16 cellular contexts compared by ENCODE assay signal in the genomic region with DNA sequence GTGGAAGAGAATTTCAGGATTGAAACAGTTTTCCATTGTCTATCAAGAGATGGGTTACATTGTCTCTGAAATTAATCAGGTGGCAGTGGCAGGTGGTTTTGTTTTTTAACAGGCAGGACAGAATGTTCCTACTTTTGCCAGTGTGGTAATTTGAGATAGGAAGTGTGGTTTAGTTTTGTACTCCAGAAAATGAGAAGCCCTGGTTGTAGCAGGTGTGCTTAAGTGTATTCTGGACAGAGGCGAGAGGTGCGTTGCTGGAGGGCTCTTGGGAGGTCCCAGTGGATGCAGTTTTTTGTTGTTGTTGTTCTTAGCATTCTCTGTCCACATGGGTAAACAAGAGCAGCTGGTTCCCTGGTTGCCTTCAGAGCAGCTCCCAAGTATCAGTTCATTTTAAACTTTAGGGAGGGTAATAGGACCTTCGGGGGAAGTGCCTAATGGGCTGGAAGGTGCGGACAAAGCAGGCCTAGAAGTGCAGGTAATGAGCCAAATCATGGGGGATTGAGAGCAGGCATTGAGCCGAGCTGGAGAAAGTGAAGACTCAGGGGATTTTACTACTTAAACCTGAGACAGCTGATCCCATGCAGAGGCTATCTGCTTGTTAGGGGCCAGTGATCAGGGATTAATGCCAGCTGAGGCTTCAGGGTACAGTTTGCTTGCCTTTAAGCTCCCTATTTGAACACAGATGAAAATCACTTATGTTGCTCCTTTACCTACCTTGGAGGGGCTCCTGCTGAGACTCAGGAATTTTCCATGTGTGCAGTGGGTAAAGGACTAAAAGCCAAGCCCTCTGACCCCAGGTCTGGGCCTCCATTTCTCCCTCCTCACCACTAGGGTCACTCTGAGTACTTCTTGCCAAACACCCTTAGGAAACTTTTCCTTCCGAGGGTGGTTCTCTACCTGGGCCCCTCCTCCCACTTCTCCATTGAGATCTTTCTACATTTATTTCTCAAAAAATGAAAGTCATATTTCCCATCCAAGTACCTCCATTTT. TPM values are rescaled to one million over a fixed set of nuclear protein-coding genes. Genes with fewer than 3 reads are reported as not detected.
DNase-seq lines count a peak whose midpoint lies in the region; ATAC-seq and TF ChIP-seq lines count a peak whose summit lies in the region.
"Had no signal": no experiment of that assay in that cellular context is flagged by ENCODE, and none has a peak within 500 bp of the region (broad histone marks: within the 10 kb centered on the region; RNA-seq: fewer than 3 reads in every experiment).

No MANE protein-coding gene starts in this region.

- H3K27me3 Mint-ChIP-seq in glutamatergic neuron (ENCODE audit: unreplicated experiment) = no peaks in the 10 kb centered on the region
- H3K27me3 Mint-ChIP-seq: activated CD8-positive, alpha-beta T cell treated with anti-CD3 and anti-CD28 coated beads for 36 hours; activated naive CD8-positive, alpha-beta T cell treated with anti-CD3 and anti-CD28 coated beads, Interleukin-2, amount 10 ng/mL, durations not matched to agents 7 days and 5 days; stimulated activated naive CD8-positive, alpha-beta T cell treated with anti-CD3 and anti-CD28 coated beads, Interleukin-15, Interleukin-2, amounts not matched to agents 100 ng/mL and 50 ng/mL, for 24 hours had no signal

- no peak overlapping the region for H2AFZ ChIP-seq in SK-N-SH (ENCODE audit: low read depth)

- H3K79me2 ChIP-seq in SK-N-SH (ENCODE audit: insufficient read depth) = no peaks in the 10 kb centered on the region

- peaks cover 0 to 7% of the 10 kb centered on the region in 2 experiments for H3K36me3 ChIP-seq in SK-N-SH (replicated peaks in 1 of 2; ENCODE audit: control insufficient read depth in 1 of 2, insufficient read depth in 2 of 2, low read length in 1 of 2)

- POLR2A ChIA-PET in SK-N-SH (lab: Yijun Ruan, JAX) = no interaction called here

- H3K27ac ChIP-seq in SK-N-SH (ENCODE audit: low read depth in 2 of 2, low read length in 1 of 2) = no peak overlapping the region
- H3K27ac ChIP-seq in temporal lobe (ENCODE audit: low read depth, low read length) = peak overlapping the region; percentile 19
- H3K27ac ChIP-seq: SJSA1 had no signal

- DNase-seq in SK-N-SH (peak; percentile 8), NCI-H2171 treated with DMSO at 0.1 percent for 48 hours (lab: John Stamatoyannopoulos, UW) (peak; percentile 96), glutamatergic neuron (no peak), LoVo (ENCODE audit: low spot score) (no peak), amniotic stem cell (lab: John Stamatoyannopoulos, UW) (no peak)
- no peak for DNase-seq in central memory CD4-positive, alpha-beta T cell
- DNase-seq: activated CD8-positive, alpha-beta T cell treated with anti-CD3 and anti-CD28 coated beads for 36 hours; activated naive CD8-positive, alpha-beta T cell treated with anti-CD3 and anti-CD28 coated beads, Interleukin-2, amount 10 ng/mL, durations not matched to agents 7 days and 5 days; hypothalamus; NCI-H1930 had no signal

- H3K4me3 Mint-ChIP-seq in glutamatergic neuron (ENCODE audit: unreplicated experiment) = no peak overlapping the region
- H3K4me3 Mint-ChIP-seq: activated CD8-positive, alpha-beta T cell treated with anti-CD3 and anti-CD28 coated beads for 36 hours; activated naive CD8-positive, alpha-beta T cell treated with anti-CD3 and anti-CD28 coated beads, Interleukin-2, amount 10 ng/mL, durations not matched to agents 7 days and 5 days; stimulated activated naive CD8-positive, alpha-beta T cell treated with anti-CD3 and anti-CD28 coated beads, Interleukin-15, Interleukin-2, amounts not matched to agents 100 ng/mL and 50 ng/mL, for 24 hours had no signal

- H3K9me3 Mint-ChIP-seq in glutamatergic neuron (ENCODE audit: unreplicated experiment) = no peaks in the 10 kb centered on the region
- H3K9me3 Mint-ChIP-seq: activated CD8-positive, alpha-beta T cell treated with anti-CD3 and anti-CD28 coated beads for 36 hours; activated naive CD8-positive, alpha-beta T cell treated with anti-CD3 and anti-CD28 coated beads, Interleukin-2, amount 10 ng/mL, durations not matched to agents 7 days and 5 days; stimulated activated naive CD8-positive, alpha-beta T cell treated with anti-CD3 and anti-CD28 coated beads, Interleukin-15, Interleukin-2, amounts not matched to agents 100 ng/mL and 50 ng/mL, for 24 hours had no signal

- H3K9me3 ChIP-seq in SK-N-SH = no peaks in the 10 kb centered on the region
- H3K9me3 ChIP-seq: SJSA1 had no signal

- CTCF ChIA-PET in SK-N-SH (lab: Yijun Ruan, JAX) = interaction anchor here (0.7 to 1.1 kb wide), 3 partner anchors 9 to 12 kb away, joined by 3 to 5 read pairs (median 3); no protein-coding TSS in a partner anchor

- no peaks in the 10 kb centered on the region for H3K4me1 ChIP-seq in SK-N-SH (ENCODE audit: control insufficient read depth in 1 of 2, insufficient read depth in 2 of 2, low read depth in 1 of 2, low read length in 1 of 2)
- H3K4me1 ChIP-seq: SJSA1 had no signal

- H3K9ac ChIP-seq in SK-N-SH = no peak overlapping the region

- no peak for TF ChIP-seq RAD21 in SK-N-SH (IDR thresholded peaks at IDR 0.05; ENCODE audit: low read length)

- no peaks in the 10 kb centered on the region for H3K27me3 ChIP-seq in SK-N-SH (ENCODE audit: insufficient read depth)
- H3K27me3 ChIP-seq: SJSA1 had no signal

- 85% methylated on average over 6 of the region's 6 CpGs for WGBS in SK-N-SH (ENCODE audit: low lambda C conversion rate)

- TF ChIP-seq EP300 in SK-N-SH (IDR thresholded peaks at IDR 0.05; ENCODE audit: borderline replicate concordance in 1 of 2, low read depth in 1 of 2, low read length in 1 of 2) = no peak

- H4K20me1 ChIP-seq in SK-N-SH (ENCODE audit: insufficient read depth) = no peaks in the 10 kb centered on the region

- peak overlapping the region; percentile 26 for H3K27ac Mint-ChIP-seq in glutamatergic neuron (ENCODE audit: unreplicated experiment)
- H3K27ac Mint-ChIP-seq: activated CD8-positive, alpha-beta T cell treated with anti-CD3 and anti-CD28 coated beads for 36 hours; activated naive CD8-positive, alpha-beta T cell treated with anti-CD3 and anti-CD28 coated beads, Interleukin-2, amount 10 ng/mL, durations not matched to agents 7 days and 5 days; stimulated activated naive CD8-positive, alpha-beta T cell treated with anti-CD3 and anti-CD28 coated beads, Interleukin-15, Interleukin-2, amounts not matched to agents 100 ng/mL and 50 ng/mL, for 24 hours had no signal

- TF ChIP-seq CTCF in SK-N-SH (IDR thresholded peaks at IDR 0.05) = no peak
- peak; percentile 29 for TF ChIP-seq CTCF in glutamatergic neuron (IDR thresholded peaks at IDR 0.05; ENCODE audit: partially characterized antibody, unreplicated experiment)

- no peak overlapping the region for H3K4me3 ChIP-seq in SK-N-SH (ENCODE audit: low read depth in 2 of 2, low read length in 1 of 2)
- H3K4me3 ChIP-seq: SJSA1 had no signal

- peaks cover 8% of the 10 kb centered on the region for H3K4me1 Mint-ChIP-seq in glutamatergic neuron (ENCODE audit: low read depth, unreplicated experiment)

- peaks cover 5% of the 10 kb centered on the region for H3F3A ChIP-seq in SK-N-SH (replicated peaks; ENCODE audit: insufficient read depth)

- no peak overlapping the region for H3K4me2 ChIP-seq in SK-N-SH

- no peak for ATAC-seq in SK-N-SH treated with all-trans-retinoic acid at 6 μM for 48 hours
- ATAC-seq: activated CD8-positive, alpha-beta T cell treated with anti-CD3 and anti-CD28 coated beads for 36 hours had no signal

- H3K9me2 ChIP-seq in SK-N-SH = no peaks in the 10 kb centered on the region

- no peaks in the 10 kb centered on the region for H3K36me3 Mint-ChIP-seq in glutamatergic neuron (ENCODE audit: unreplicated experiment)

TF ChIP-seq in SK-N-SH, 30 proteins besides CTCF, POLR2A, EP300 and RAD21 (continues in another document):
- TF ChIP-seq NRF1 (IDR thresholded peaks at IDR 0.05; ENCODE audit: low read depth, low read length) (no peak), FOXM1 (IDR thresholded peaks at IDR 0.05; ENCODE audit: low read depth) (no peak), NFIC (IDR thresholded peaks at IDR 0.05; ENCODE audit: borderline replicate concordance) (no peak), ELF1 (IDR thresholded peaks at IDR 0.05) (no peak)
- TF ChIP-seq, protein P1, sequence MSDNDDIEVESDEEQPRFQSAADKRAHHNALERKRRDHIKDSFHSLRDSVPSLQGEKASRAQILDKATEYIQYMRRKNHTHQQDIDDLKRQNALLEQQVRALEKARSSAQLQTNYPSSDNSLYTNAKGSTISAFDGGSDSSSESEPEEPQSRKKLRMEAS (IDR thresholded peaks at IDR 0.05; ENCODE audit: low read depth) = no peak

RNA-seq across cellular contexts. Expression of a gene that starts 6.1 kb away (rescaled TPM):
- 1.8 and 2.8 TPM in 2 replicates for polyA plus RNA-seq in SK-N-SH (2012; rRNA removed)
- 2.0 and 2.1 TPM in 2 replicates for polyA plus RNA-seq in SK-N-SH (2012; cell fraction: cytosol; rRNA removed)
- polyA plus RNA-seq in SK-N-SH (2012; cell fraction: nucleus; rRNA removed) = 4.1 and 7.9 TPM in 2 replicates
- total RNA-seq in glutamatergic neuron (ENCODE audit: unreplicated experiment) = 3.6 TPM
- total RNA-seq in temporal lobe = 6.4 TPM

RNA-seq across cellular contexts. Expression of a gene that starts 8.2 kb away (rescaled TPM):
- 0.79 and 0.91 TPM in 2 replicates for polyA plus RNA-seq in SK-N-SH (2012; rRNA removed)
- 1.1 TPM in 2 replicates for polyA plus RNA-seq in SK-N-SH (2012; cell fraction: cytosol; rRNA removed)
- polyA plus RNA-seq in SK-N-SH (2012; cell fraction: nucleus; rRNA removed) = 1.4 and 2.5 TPM in 2 replicates
- total RNA-seq in glutamatergic neuron (ENCODE audit: unreplicated experiment) = 7.9 TPM
- 14.8 TPM for total RNA-seq in temporal lobe

RNA-seq across cellular contexts. Expression of a gene that starts 26.6 kb away (rescaled TPM):
- polyA plus RNA-seq in SK-N-SH (2012; rRNA removed) = 0.02 TPM in 1 of 2 replicates, not detected in the other
- 0.01 TPM in 1 of 2 replicates, not detected in the other for polyA plus RNA-seq in SK-N-SH (2012; cell fraction: cytosol; rRNA removed)
- 0.02 TPM in 2 replicates for polyA plus RNA-seq in SK-N-SH (2012; cell fraction: nucleus; rRNA removed)
- not detected for total RNA-seq in glutamatergic neuron (ENCODE audit: unreplicated experiment)
- total RNA-seq in temporal lobe = under 0.01 TPM
- total RNA-seq: activated naive CD8-positive, alpha-beta T cell treated with anti-CD3 and anti-CD28 coated beads, Interleukin-2, amount 10 ng/mL, durations not matched to agents 7 days and 5 days had no signal

RNA-seq across cellular contexts. Expression of a gene that starts 29.5 kb away (rescaled TPM):
- not detected in 2 replicates for polyA plus RNA-seq in SK-N-SH (2012; rRNA removed)
- polyA plus RNA-seq in SK-N-SH (2012; cell fraction: cytosol; rRNA removed) = 0.09 TPM in 1 of 2 replicates, not detected in the other
- 0.21 and 0.31 TPM in 2 replicates for polyA plus RNA-seq in SK-N-SH (2012; cell fraction: nucleus; rRNA removed)
- total RNA-seq in glutamatergic neuron (ENCODE audit: unreplicated experiment) (not detected), temporal lobe (not detected)

RNA-seq across cellular contexts. Expression of a gene that starts 44.9 kb away (rescaled TPM):
- polyA plus RNA-seq in SK-N-SH (2012; rRNA removed) = not detected in 2 replicates
- 0.03 TPM in 1 of 2 replicates, not detected in the other for polyA plus RNA-seq in SK-N-SH (2012; cell fraction: cytosol; rRNA removed)
- not detected in 2 replicates for polyA plus RNA-seq in SK-N-SH (2012; cell fraction: nucleus; rRNA removed)
- not detected for total RNA-seq in glutamatergic neuron (ENCODE audit: unreplicated experiment)
- total RNA-seq in temporal lobe = not detected
- total RNA-seq: A172; activated CD8-positive, alpha-beta T cell treated with anti-CD3 and anti-CD28 coated beads for 36 hours; activated naive CD8-positive, alpha-beta T cell treated with anti-CD3 and anti-CD28 coated beads, Interleukin-2, amount 10 ng/mL, durations not matched to agents 7 days and 5 days; Daoy; SJSA1 had no signal

Comparison
In these comparisons a context has a peak if more than half of its experiments do, and no peak if none do; other contexts are left out.
1. DNase-seq: peak in SK-N-SH (single experiment) and NCI-H2171 treated with DMSO at 0.1 percent for 48 hours (single experiment); none in glutamatergic neuron (single experiment), LoVo (single experiment), amniotic stem cell (single experiment) and central memory CD4-positive, alpha-beta T cell (single experiment).